ENCODE assay signal across 14 cellular contexts in genomic region chr10:97858001-97858439, GRCh38. TPM values are rescaled to one million over a fixed set of nuclear protein-coding genes. Genes with fewer than 3 reads are reported as not detected.
DNase-seq lines count a peak whose midpoint lies in the region; ATAC-seq lines count a peak whose summit lies in the region.
"Had no signal": no experiment of that assay in that cellular context is flagged by ENCODE, and none has a peak within 500 bp of the region (broad histone marks: within the 10 kb centered on the region; RNA-seq: fewer than 3 reads in every experiment).

No MANE protein-coding gene starts in this region.

- peaks cover 46% of the 10 kb centered on the region for H3K4me1 Mint-ChIP-seq in activated naive CD4-positive, alpha-beta T cell treated with anti-CD3 and anti-CD28 coated beads, Interleukin-2, amount 10 ng/mL, durations not matched to agents 7 days and 5 days
- peaks cover 26% of the 10 kb centered on the region for H3K4me1 Mint-ChIP-seq in activated naive CD8-positive, alpha-beta T cell treated with anti-CD3 and anti-CD28 coated beads, Interleukin-2, amount 10 ng/mL, durations not matched to agents 7 days and 5 days
- peaks cover 30% of the 10 kb centered on the region for H3K4me1 Mint-ChIP-seq in stimulated activated effector memory CD8-positive, alpha-beta T cell treated with anti-CD3 and anti-CD28 coated beads, Interleukin-12 subunit alpha, Interleukin-12 subunit beta, amount 100 ng/mL, for 72 hours

- no peak overlapping the region for H3K27ac Mint-ChIP-seq in activated naive CD4-positive, alpha-beta T cell treated with anti-CD3 and anti-CD28 coated beads, Interleukin-2, amount 10 ng/mL, durations not matched to agents 7 days and 5 days
- H3K27ac Mint-ChIP-seq in activated naive CD8-positive, alpha-beta T cell treated with anti-CD3 and anti-CD28 coated beads, Interleukin-2, amount 10 ng/mL, durations not matched to agents 7 days and 5 days: peak overlapping the region; percentile 26
- peak overlapping the region; percentile 54 for H3K27ac Mint-ChIP-seq in stimulated activated effector memory CD8-positive, alpha-beta T cell treated with anti-CD3 and anti-CD28 coated beads, Interleukin-12 subunit alpha, Interleukin-12 subunit beta, amount 100 ng/mL, for 72 hours
- H3K27ac Mint-ChIP-seq: dendritic cell treated with granulocyte-macrophage colony-stimulating factor and Interleukin-4, amounts not matched to agents 40 ng/mL and 50 ng/mL, for 4 days had no signal

- POLR2A ChIA-PET in activated naive CD8-positive, alpha-beta T cell treated with anti-CD3 and anti-CD28 coated beads, Interleukin-2, amount 10 ng/mL, durations not matched to agents 7 days and 5 days (lab: Charles Lee): interaction anchor here (0.8 to 1.2 kb wide), 4 partner anchors 8 to 62 kb away, joined by 3 to 6 read pairs (median 4); partner anchors contain the start of gene GOLGA7B

- CTCF ChIA-PET in activated naive CD4-positive, alpha-beta T cell treated with anti-CD3 and anti-CD28 coated beads, Interleukin-2, amount 10 ng/mL, durations not matched to agents 7 days and 5 days (lab: Charles Lee): interaction anchor here (0.9 to 4.5 kb wide), 4 partner anchors 10 to 66 kb away, joined by 3 to 20 read pairs (median 4); no protein-coding TSS in a partner anchor

- peaks cover 6% of the 10 kb centered on the region for H3K27me3 Mint-ChIP-seq in activated naive CD4-positive, alpha-beta T cell treated with anti-CD3 and anti-CD28 coated beads, Interleukin-2, amount 10 ng/mL, durations not matched to agents 7 days and 5 days
- no peaks in the 10 kb centered on the region for H3K27me3 Mint-ChIP-seq in activated naive CD8-positive, alpha-beta T cell treated with anti-CD3 and anti-CD28 coated beads, Interleukin-2, amount 10 ng/mL, durations not matched to agents 7 days and 5 days

- no peak overlapping the region for H3K4me3 Mint-ChIP-seq in activated naive CD4-positive, alpha-beta T cell treated with anti-CD3 and anti-CD28 coated beads, Interleukin-2, amount 10 ng/mL, durations not matched to agents 7 days and 5 days
- H3K4me3 Mint-ChIP-seq in activated naive CD8-positive, alpha-beta T cell treated with anti-CD3 and anti-CD28 coated beads, Interleukin-2, amount 10 ng/mL, durations not matched to agents 7 days and 5 days: peak overlapping the region; percentile 20
- peak overlapping the region; percentile 4 for H3K4me3 Mint-ChIP-seq in stimulated activated effector memory CD8-positive, alpha-beta T cell treated with anti-CD3 and anti-CD28 coated beads, Interleukin-12 subunit alpha, Interleukin-12 subunit beta, amount 100 ng/mL, for 72 hours
- H3K4me3 Mint-ChIP-seq: dendritic cell treated with granulocyte-macrophage colony-stimulating factor and Interleukin-4, amounts not matched to agents 40 ng/mL and 50 ng/mL, for 4 days had no signal

- ATAC-seq in activated naive CD8-positive, alpha-beta T cell treated with anti-CD3 and anti-CD28 coated beads, Interleukin-2, amount 10 ng/mL, durations not matched to agents 7 days and 5 days (ENCODE audit: low read depth): peak; percentile 97
- peak; percentile 98 for ATAC-seq in stimulated activated effector memory CD8-positive, alpha-beta T cell treated with anti-CD3 and anti-CD28 coated beads, Interleukin-12 subunit alpha, Interleukin-12 subunit beta, amount 100 ng/mL, for 72 hours

- H3K9me3 Mint-ChIP-seq in activated naive CD4-positive, alpha-beta T cell treated with anti-CD3 and anti-CD28 coated beads, Interleukin-2, amount 10 ng/mL, durations not matched to agents 7 days and 5 days: no peaks in the 10 kb centered on the region
- H3K9me3 Mint-ChIP-seq in activated naive CD8-positive, alpha-beta T cell treated with anti-CD3 and anti-CD28 coated beads, Interleukin-2, amount 10 ng/mL, durations not matched to agents 7 days and 5 days: no peaks in the 10 kb centered on the region
- no peaks in the 10 kb centered on the region for H3K9me3 Mint-ChIP-seq in stimulated activated effector memory CD8-positive, alpha-beta T cell treated with anti-CD3 and anti-CD28 coated beads, Interleukin-12 subunit alpha, Interleukin-12 subunit beta, amount 100 ng/mL, for 72 hours
- H3K9me3 Mint-ChIP-seq: dendritic cell treated with granulocyte-macrophage colony-stimulating factor and Interleukin-4, amounts not matched to agents 40 ng/mL and 50 ng/mL, for 4 days had no signal

- peaks cover 35% of the 10 kb centered on the region for H3K36me3 Mint-ChIP-seq in activated naive CD4-positive, alpha-beta T cell treated with anti-CD3 and anti-CD28 coated beads, Interleukin-2, amount 10 ng/mL, durations not matched to agents 7 days and 5 days
- H3K36me3 Mint-ChIP-seq in activated naive CD8-positive, alpha-beta T cell treated with anti-CD3 and anti-CD28 coated beads, Interleukin-2, amount 10 ng/mL, durations not matched to agents 7 days and 5 days: peaks cover 13% of the 10 kb centered on the region
- no peaks in the 10 kb centered on the region for H3K36me3 Mint-ChIP-seq in stimulated activated effector memory CD8-positive, alpha-beta T cell treated with anti-CD3 and anti-CD28 coated beads, Interleukin-12 subunit alpha, Interleukin-12 subunit beta, amount 100 ng/mL, for 72 hours

- peak; percentile 37 for DNase-seq in activated naive CD4-positive, alpha-beta T cell treated with anti-CD3 and anti-CD28 coated beads, Interleukin-2, amount 10 ng/mL, durations not matched to agents 7 days and 5 days
- DNase-seq in activated naive CD4-positive, alpha-beta T cell treated with Interleukin-2 at 50 U/mL for 16 hours: no peak
- DNase-seq in NCI-H226: peak; percentile 74
- DNase-seq in activated naive CD8-positive, alpha-beta T cell treated with anti-CD3 and anti-CD28 coated beads, Interleukin-2, amount 10 ng/mL, durations not matched to agents 7 days and 5 days: no peak
- peak in 1 of 2 donors; percentile 67 for DNase-seq in stimulated activated effector memory CD8-positive, alpha-beta T cell treated with anti-CD3 and anti-CD28 coated beads, Interleukin-12 subunit alpha, Interleukin-12 subunit beta, amount 100 ng/mL, for 72 hours (ENCODE audit: low spot score in 2 of 2)
- DNase-seq in DMS114 treated with DMSO at 0.1 percent for 48 hours (lab: John Stamatoyannopoulos, UW; ENCODE audit: unreplicated experiment): no peak
- DNase-seq in midbrain (lab: John Stamatoyannopoulos, UW): no peak
- DNase-seq in stimulated activated CD8-positive, alpha-beta memory T cell treated with anti-CD3 and anti-CD28 coated beads, Interleukin-4, amount 100 ng/mL, for 48 hours: no peak
- DNase-seq: activated gamma-delta T cell treated with Interleukin-2 at 50 U/mL for 16 hours, H7, NCI-H1417 treated with DMSO at 0.1 percent for 48 hours, posterior cingulate gyrus, T1000 had no signal

RNA-seq across cellular contexts. Expression of gene GOLGA7B, which starts 8.4 kb away (rescaled TPM):
- 10 to 100 TPM; 10.8 to 12.0 TPM for total RNA-seq in activated naive CD8-positive, alpha-beta T cell treated with anti-CD3 and anti-CD28 coated beads, Interleukin-2, amount 10 ng/mL, durations not matched to agents 7 days and 5 days
- total RNA-seq: H7 had no signal

Comparison
In these comparisons a context has a peak if more than half of its experiments do, and no peak if none do; other contexts are left out.
1. DNase-seq: peak in activated naive CD4-positive, alpha-beta T cell treated with anti-CD3 and anti-CD28 coated beads, Interleukin-2, amount 10 ng/mL, durations not matched to agents 7 days and 5 days (single experiment) and NCI-H226 (single experiment); none in activated naive CD4-positive, alpha-beta T cell treated with Interleukin-2 at 50 U/mL for 16 hours (single experiment), activated naive CD8-positive, alpha-beta T cell treated with anti-CD3 and anti-CD28 coated beads, Interleukin-2, amount 10 ng/mL, durations not matched to agents 7 days and 5 days (single experiment), DMS114 treated with DMSO at 0.1 percent for 48 hours (single experiment), midbrain (single experiment) and stimulated activated CD8-positive, alpha-beta memory T cell treated with anti-CD3 and anti-CD28 coated beads, Interleukin-4, amount 100 ng/mL, for 48 hours (single experiment).